Comparison of ENCODE assay signal across 9 cellular contexts in genomic region chr2:16077601-16078000, GRCh38.
"Had no signal": no experiment of that assay in that cellular context is flagged by ENCODE, and none has a peak within 500 bp of the region (broad histone marks: within the 10 kb centered on the region; RNA-seq: fewer than 3 reads in every experiment).

No MANE protein-coding gene starts in this region.

- H3K27ac Mint-ChIP-seq: GM23338, HFFc6 had no signal

- H3K9me3 Mint-ChIP-seq: H9 had no signal

- ATAC-seq: GM23338, HCT116 had no signal

- H3K27ac ChIP-seq: GM23248 had no signal

- DNase-seq: GM23248, GOT3, H7, H9, HCEC 1CT, HFFc6 had no signal

- H3K9me3 ChIP-seq: HAP-1 had no signal

- H3K4me3 ChIP-seq: GM23248, GM23338, HAP-1 had no signal

- H3K4me1 ChIP-seq: HAP-1 had no signal

- H3K4me3 Mint-ChIP-seq: GM23338, H9, HFFc6 had no signal

- H3K36me3 ChIP-seq: HAP-1 had no signal
